ENCODE assay signal across 16 cellular contexts in genomic region chr1:180947901-180948311, GRCh38.
"Had no signal": no experiment of that assay in that cellular context is flagged by ENCODE, and none has a peak within 500 bp of the region (broad histone marks: within the 10 kb centered on the region; RNA-seq: fewer than 3 reads in every experiment).

No MANE protein-coding gene starts in this region.

- H3K27ac ChIP-seq: body of pancreas, parathyroid adenoma had no signal

- DNase-seq: activated CD4-positive, alpha-beta T cell treated with anti-CD3 and anti-CD28 coated beads, Interleukin-2, amount 10 ng/mL, durations not matched to agents 24 days and 14 days; activated CD4-positive, CD25-positive, alpha-beta regulatory T cell; activated CD8-positive, alpha-beta memory T cell treated with anti-CD3 and anti-CD28 coated beads for 24 hours; activated gamma-delta T cell treated with Interleukin-2 at 50 U/mL for 16 hours; amniotic stem cell; body of pancreas; dermis blood vessel endothelial cell; endodermal cell; erythroblast; mammary epithelial cell; stimulated activated CD4-positive, alpha-beta T cell treated with anti-CD3 and anti-CD28 coated beads, Interleukin-4, amount 100 ng/mL, for 4 hours; stimulated activated CD8-positive, alpha-beta memory T cell treated with anti-CD3 and anti-CD28 coated beads, Interleukin-4, amount 100 ng/mL, for 48 hours; stimulated activated naive CD4-positive, alpha-beta T cell treated with Interleukin-2 at 50 U/mL for 16 hours; T-helper 2 cell had no signal

- H3K9me3 ChIP-seq: body of pancreas had no signal

- H3K4me1 ChIP-seq: parathyroid adenoma had no signal

- H3K27me3 ChIP-seq: body of pancreas had no signal

- ATAC-seq: body of pancreas, left lobe of liver had no signal

- H3K4me3 ChIP-seq: body of pancreas had no signal

- H3K9ac ChIP-seq: parathyroid adenoma had no signal
